Comparison of ENCODE assay signal across 9 cellular contexts in the genomic region with DNA sequence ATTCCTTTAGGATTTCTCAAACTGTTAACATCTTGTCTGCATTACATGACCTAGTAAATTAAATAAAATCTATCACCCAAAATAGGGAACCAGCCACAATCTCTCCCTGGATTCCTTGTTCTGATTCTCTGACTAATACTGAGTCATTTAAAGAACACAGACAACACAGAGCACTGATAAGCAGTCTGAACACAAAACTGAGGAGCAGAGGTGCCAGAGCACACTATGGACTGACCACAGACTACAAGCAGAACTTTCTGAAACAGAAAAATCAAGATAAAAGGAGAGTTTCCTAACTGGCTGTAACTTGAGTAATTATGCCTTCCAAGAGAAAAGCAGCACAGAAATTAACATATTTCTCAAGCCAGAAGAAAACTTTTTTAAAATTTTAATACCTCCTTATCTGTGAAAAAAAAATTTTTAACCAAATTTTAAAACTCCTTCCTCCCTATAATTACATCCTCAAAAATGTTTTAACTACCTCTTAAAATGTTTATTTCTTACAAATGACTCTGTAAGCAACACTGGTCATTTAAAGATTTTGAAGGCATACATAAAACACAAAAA.
DNase-seq lines count a peak whose midpoint lies in the region; ATAC-seq and FAIRE-seq lines count a peak whose summit lies in the region.
"Had no signal": no experiment of that assay in that cellular context is flagged by ENCODE, and none has a peak within 500 bp of the region (broad histone marks: within the 10 kb centered on the region; RNA-seq: fewer than 3 reads in every experiment).

No MANE protein-coding gene starts in this region.

- peak; percentile 81 for FAIRE-seq in GM18507 (lab: Jason Lieb, UNC)

- H3K27ac Mint-ChIP-seq in central memory CD8-positive, alpha-beta T cell (ENCODE audit: low read depth) = peak overlapping the region; percentile 44

- H3K4me1 Mint-ChIP-seq in central memory CD8-positive, alpha-beta T cell = peaks cover 16% of the 10 kb centered on the region

- ATAC-seq in central memory CD8-positive, alpha-beta T cell (replicated peaks; ENCODE audit: extremely low read depth, poor library complexity, severe bottlenecking) = no peak

- peaks cover 2% of the 10 kb centered on the region for H3K36me3 Mint-ChIP-seq in central memory CD8-positive, alpha-beta T cell (ENCODE audit: insufficient read depth)

- DNase-seq in GM18507 (ENCODE audit: extremely low spot score, insufficient read length, low read depth) (no peak), NCI-H69 (lab: John Stamatoyannopoulos, UW) (peak; percentile 13), mucosa of gallbladder (ENCODE audit: low spot score) (peak; percentile 28), NCI-H146 treated with DMSO at 0.1 percent for 48 hours (lab: John Stamatoyannopoulos, UW; ENCODE audit: unreplicated experiment) (no peak), NCI-H446 (lab: John Stamatoyannopoulos, UW) (no peak), DMS 273 treated with DMSO at 0.1 percent for 48 hours (lab: John Stamatoyannopoulos, UW) (no peak), posterior vena cava (ENCODE audit: low spot score) (no peak)
- DNase-seq in central memory CD8-positive, alpha-beta T cell (ENCODE audit: low spot score in 2 of 2) = no peak
- DNase-seq: T-cell had no signal

- intact Hi-C loops in posterior vena cava (cut with DNase I) = no loop called here

- no peaks in the 10 kb centered on the region for H3K9me3 Mint-ChIP-seq in central memory CD8-positive, alpha-beta T cell
- H3K9me3 Mint-ChIP-seq: T-cell had no signal

- H3K27me3 Mint-ChIP-seq in central memory CD8-positive, alpha-beta T cell = no peaks in the 10 kb centered on the region
- H3K27me3 Mint-ChIP-seq: T-cell had no signal

- no peak overlapping the region for H3K4me3 Mint-ChIP-seq in central memory CD8-positive, alpha-beta T cell
- H3K4me3 Mint-ChIP-seq: T-cell had no signal

Comparison
In these comparisons a context has a peak if more than half of its experiments do, and no peak if none do; other contexts are left out.
1. DNase-seq: peak in NCI-H69 (single experiment) and mucosa of gallbladder (single experiment); none in GM18507 (single experiment), central memory CD8-positive, alpha-beta T cell (0 of 2), NCI-H146 treated with DMSO at 0.1 percent for 48 hours (single experiment), NCI-H446 (0 of 2), DMS 273 treated with DMSO at 0.1 percent for 48 hours (single experiment) and posterior vena cava (single experiment).